In genomic region chr11:126421243-126421642, GRCh38 we compare ENCODE assay signal across 20 cellular contexts.
A peak's percentile ranks its signal among the peaks of the same experiment; 100 is the strongest.
DNase-seq lines count a peak whose midpoint lies in the region; ATAC-seq and TF ChIP-seq lines count a peak whose summit lies in the region.
"Had no signal": no experiment of that assay in that cellular context is flagged by ENCODE, and none has a peak within 500 bp of the region (broad histone marks: within the 10 kb centered on the region; RNA-seq: fewer than 3 reads in every experiment).

No MANE protein-coding gene starts in this region.

- H3K36me3 ChIP-seq in BLaER1 (no peaks in the 10 kb centered on the region), ascending aorta (no peaks in the 10 kb centered on the region)

- no peak overlapping the region for H3K4me3 Mint-ChIP-seq in activated T-helper 17 cell treated with anti-CD3 and anti-CD28 coated beads, Interleukin-2, amount 50 U/mL, for 72 hours
- H3K4me3 Mint-ChIP-seq: T-helper 17 cell had no signal

- peaks cover 6% of the 10 kb centered on the region for H3K27me3 Mint-ChIP-seq in activated T-helper 17 cell treated with anti-CD3 and anti-CD28 coated beads, Interleukin-2, amount 50 U/mL, for 72 hours

- H3K4me2 ChIP-seq in BLaER1 = peak overlapping the region; percentile 86
- H3K4me2 ChIP-seq: A549 had no signal

- no peak for DNase-seq in ascending aorta (ENCODE audit: low spot score in 2 of 2)
- peak; percentile 68 to 89 (median 80) for DNase-seq in right cardiac atrium
- peak; percentile 43 for DNase-seq in pons (ENCODE audit: low spot score)
- DNase-seq in cerebellum (ENCODE audit: low spot score) = no peak
- no peak for DNase-seq in NCI-H446 treated with DMSO at 0.1 percent for 48 hours (lab: John Stamatoyannopoulos, UW)
- no peak for DNase-seq in iPS-NIHi7 (ENCODE audit: extremely low spot score)
- DNase-seq: activated CD4-positive, alpha-beta T cell treated with anti-CD3 and anti-CD28 coated beads, Interleukin-2, amount 50 U/mL, for 48 hours; activated naive CD4-positive, alpha-beta T cell treated with anti-CD3 and anti-CD28 coated beads, Interleukin-2, amount 50 U/mL, for 16 hours; cortex of kidney; DMS153; foreskin fibroblast; GM23248; IMR-90; MG63; NCI-H187; SHP77; T-helper 17 cell had no signal

- H3K9me3 ChIP-seq in BLaER1 (no peaks in the 10 kb centered on the region), ascending aorta (no peaks in the 10 kb centered on the region), right cardiac atrium (ENCODE audit: control insufficient read depth, low read length) (no peaks in the 10 kb centered on the region)
- H3K9me3 ChIP-seq: A549, MG63 had no signal

- peaks cover 5% of the 10 kb centered on the region for H3K4me1 Mint-ChIP-seq in activated T-helper 17 cell treated with anti-CD3 and anti-CD28 coated beads, Interleukin-2, amount 50 U/mL, for 72 hours

- TF ChIP-seq CTCF in ascending aorta (IDR thresholded peaks at IDR 0.05) = no peak

- WGBS in right cardiac atrium = 32% methylated on average over 13 of the region's 13 CpGs

- intact Hi-C loops in ascending aorta (cut with DNase I) = no loop called here
- intact Hi-C loops in right cardiac atrium (cut with DNase I) = loop anchor here in 2 of 4 donors (5.0 to 10.0 kb wide), 2 partner anchors 106 to 109 kb away; no protein-coding TSS in a partner anchor

- H3K27ac Mint-ChIP-seq in activated T-helper 17 cell treated with anti-CD3 and anti-CD28 coated beads, Interleukin-2, amount 50 U/mL, for 72 hours = no peak overlapping the region
- H3K27ac Mint-ChIP-seq: T-helper 17 cell had no signal

- peak overlapping the region; percentile 3; the same call in 1 of the 2 replicates for H3K9ac ChIP-seq in BLaER1
- H3K9ac ChIP-seq: GM23248 had no signal

- no peaks in the 10 kb centered on the region for H3K36me3 Mint-ChIP-seq in activated T-helper 17 cell treated with anti-CD3 and anti-CD28 coated beads, Interleukin-2, amount 50 U/mL, for 72 hours (ENCODE audit: low read depth)

- H3K4me3 ChIP-seq in BLaER1 (no peak overlapping the region), ascending aorta (no peak overlapping the region), right cardiac atrium (ENCODE audit: low read length) (no peak overlapping the region)
- H3K4me3 ChIP-seq: A549, GM23248, MG63 had no signal

- H3K9me3 Mint-ChIP-seq in activated T-helper 17 cell treated with anti-CD3 and anti-CD28 coated beads, Interleukin-2, amount 50 U/mL, for 72 hours = no peaks in the 10 kb centered on the region

- peak; percentile 27 to 71 for ATAC-seq in right cardiac atrium
- no peak for ATAC-seq in activated T-helper 17 cell treated with anti-CD3 and anti-CD28 coated beads, Interleukin-2, amount 50 U/mL, for 72 hours (replicated peaks)
- ATAC-seq: A549, T-helper 17 cell had no signal

- H3K27me3 ChIP-seq in BLaER1 (no peaks in the 10 kb centered on the region), ascending aorta (no peaks in the 10 kb centered on the region), right cardiac atrium (ENCODE audit: control insufficient read depth, insufficient read depth) (no peaks in the 10 kb centered on the region)
- H3K27me3 ChIP-seq: MG63 had no signal

- H3K4me1 ChIP-seq in BLaER1 (peaks cover 93% of the 10 kb centered on the region), ascending aorta (peaks cover under 1 to 4% of the 10 kb centered on the region in 2 donors), right cardiac atrium (ENCODE audit: control insufficient read depth, insufficient read depth, low read length) (peaks cover 20% of the 10 kb centered on the region)
- H3K4me1 ChIP-seq: A549 had no signal

- H4K20me1 ChIP-seq in BLaER1 = no peaks in the 10 kb centered on the region

- H3K27ac ChIP-seq in BLaER1 = peak overlapping the region; percentile 82
- H3K27ac ChIP-seq in ascending aorta = peak overlapping the region; percentile 53 to 59
- peak overlapping the region; percentile 89 for H3K27ac ChIP-seq in right cardiac atrium (ENCODE audit: low read length)
- H3K27ac ChIP-seq: A549, GM23248 had no signal

Comparison
In these comparisons a context has a peak if more than half of its experiments do, and no peak if none do; other contexts are left out.
1. DNase-seq: peak in right cardiac atrium (3 of 3) and pons (single experiment); none in ascending aorta (0 of 2), cerebellum (single experiment), NCI-H446 treated with DMSO at 0.1 percent for 48 hours (single experiment) and iPS-NIHi7 (single experiment).
2. Peak in every context shown above with its lines, with median percentiles within 50 percentile points of each other: H3K27ac ChIP-seq.